21 cellular contexts compared by ENCODE assay signal in the genomic region with DNA sequence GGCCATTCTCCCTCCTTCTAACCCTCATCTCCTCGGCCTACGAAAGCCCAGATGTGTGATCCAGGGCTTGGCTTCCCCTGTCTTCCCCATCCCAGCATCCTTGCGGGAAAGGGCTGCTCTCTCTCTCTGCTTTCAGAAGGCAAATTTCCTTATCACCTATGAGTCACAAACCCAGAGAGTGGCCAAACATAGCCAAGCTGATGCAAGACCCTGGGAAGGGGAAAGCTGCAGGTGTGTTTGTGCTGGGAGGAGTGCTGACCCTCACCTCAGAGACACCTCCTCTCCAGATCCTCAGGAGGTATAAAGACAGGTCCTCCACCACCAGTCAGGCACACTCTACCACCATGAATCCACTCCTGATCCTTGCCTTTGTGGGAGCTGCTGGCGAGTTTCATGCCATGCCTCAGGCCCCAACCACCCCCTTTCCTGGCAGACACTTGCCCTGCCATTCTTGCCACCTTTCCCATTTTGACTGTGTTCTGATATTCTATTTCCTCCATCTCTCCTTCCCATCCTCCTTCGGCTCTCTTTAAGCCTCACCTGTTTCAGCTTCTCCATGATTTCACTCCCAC. TPM values are rescaled to one million over a fixed set of nuclear protein-coding genes. Genes with fewer than 3 reads are reported as not detected.
A peak's percentile ranks its signal among the peaks of the same experiment; 100 is the strongest.
DNase-seq lines count a peak whose midpoint lies in the region; ATAC-seq, FAIRE-seq and TF ChIP-seq lines count a peak whose summit lies in the region.
"Had no signal": no experiment of that assay in that cellular context is flagged by ENCODE, and none has a peak within 500 bp of the region (broad histone marks: within the 10 kb centered on the region; RNA-seq: fewer than 3 reads in every experiment).

No MANE protein-coding gene starts in this region.

- H3K9me2 ChIP-seq in hepatocyte (replicated peaks; ENCODE audit: insufficient read depth) = no peaks in the 10 kb centered on the region

- TF ChIP-seq CTCF in heart left ventricle (IDR thresholded peaks at IDR 0.05) (no peak), astrocyte (IDR thresholded peaks at IDR 0.05; ENCODE audit: insufficient read depth, low read depth, low read length) (no peak), hepatocyte (IDR thresholded peaks at IDR 0.05; ENCODE audit: poor library complexity) (no peak)

- H4K20me1 ChIP-seq in astrocyte (ENCODE audit: insufficient read depth, low read length) (no peaks in the 10 kb centered on the region), hepatocyte (ENCODE audit: insufficient read depth, poor library complexity, severe bottlenecking) (no peaks in the 10 kb centered on the region)

- no peak overlapping the region for H3K4me3 Mint-ChIP-seq in astrocyte (ENCODE audit: unreplicated experiment)
- H3K4me3 Mint-ChIP-seq: CD14-positive monocyte had no signal

- WGBS in heart left ventricle, 4 donors = 57 to 83% (median 72%) methylated on average over 5 of the region's 5 CpGs
- WGBS in hepatocyte (ENCODE audit: low lambda C conversion rate, missing lambda C conversion rate) = 57% methylated on average over 5 of the region's 5 CpGs

- no peak overlapping the region for H2AFZ ChIP-seq in astrocyte (ENCODE audit: low read depth, low read length)
- no peak overlapping the region for H2AFZ ChIP-seq in hepatocyte

- H3K27me3 ChIP-seq in heart left ventricle (no peaks in the 10 kb centered on the region), astrocyte (ENCODE audit: insufficient read depth, low read length) (peaks cover 17% of the 10 kb centered on the region), hepatocyte (no peaks in the 10 kb centered on the region)

- H3K36me3 Mint-ChIP-seq in astrocyte (ENCODE audit: low read depth, unreplicated experiment) = peaks cover 5% of the 10 kb centered on the region
- H3K36me3 Mint-ChIP-seq: CD14-positive monocyte had no signal

- no peak overlapping the region for H3K4me2 ChIP-seq in astrocyte (ENCODE audit: low read length)
- no peak overlapping the region for H3K4me2 ChIP-seq in hepatocyte

- no peaks in the 10 kb centered on the region for H3K9me3 Mint-ChIP-seq in astrocyte (ENCODE audit: unreplicated experiment)
- H3K9me3 Mint-ChIP-seq: CD14-positive monocyte had no signal

- TF ChIP-seq POLR2A in heart left ventricle (IDR thresholded peaks at IDR 0.05) = no peak

- H3K79me2 ChIP-seq in astrocyte (ENCODE audit: insufficient read depth, low read length) (no peaks in the 10 kb centered on the region), hepatocyte (no peaks in the 10 kb centered on the region)

- no peak overlapping the region for H3K9ac ChIP-seq in astrocyte (ENCODE audit: low read length)

- DNase-seq in cardiac septum (ENCODE audit: low spot score) (peak; percentile 41), heart left ventricle (no peak), astrocyte (ENCODE audit: low read depth) (peak; percentile 65), hepatocyte (ENCODE audit: low spot score) (peak; percentile 52), cerebellar cortex (ENCODE audit: low spot score) (no peak), HuH-7 (ENCODE audit: low spot score) (no peak)
- no peak for DNase-seq in stimulated activated CD4-positive, alpha-beta T cell treated with anti-CD3 and anti-CD28 coated beads, Interleukin-15, amount 100 ng/mL, for 24 hours
- DNase-seq: COR-L47, GOT3, KG1, NCI-H1105, NCI-H2029 treated with DMSO at 0.1 percent for 48 hours, NCI-H2227 treated with DMSO at 0.1 percent for 48 hours, NCI-H526, PC-3 had no signal

- H3K9me3 ChIP-seq in heart left ventricle = no peaks in the 10 kb centered on the region
- H3K9me3 ChIP-seq in astrocyte (ENCODE audit: insufficient read depth, low read depth, low read length) = no peaks in the 10 kb centered on the region
- no peaks in the 10 kb centered on the region for H3K9me3 ChIP-seq in hepatocyte (ENCODE audit: low read depth)

- H3K4me3 ChIP-seq in heart left ventricle (no peak overlapping the region), astrocyte (ENCODE audit: insufficient read depth, low read depth, low read length) (no peak overlapping the region), hepatocyte (no peak overlapping the region)

- H3K27me3 Mint-ChIP-seq in astrocyte (ENCODE audit: low read depth, unreplicated experiment) = peaks cover 42% of the 10 kb centered on the region

- H3K4me1 ChIP-seq in heart left ventricle (no peaks in the 10 kb centered on the region), astrocyte (ENCODE audit: insufficient read depth, low read length) (no peaks in the 10 kb centered on the region), hepatocyte (ENCODE audit: insufficient read depth) (no peaks in the 10 kb centered on the region)

- ATAC-seq in heart left ventricle = no peak
- no peak for ATAC-seq in GM18858 (IDR thresholded peaks at IDR 0.05; ENCODE audit: unreplicated experiment)
- ATAC-seq: PC-3 had no signal

- intact Hi-C loops in cardiac septum (cut with DNase I) = no loop called here
- intact Hi-C loops in heart left ventricle (cut with DNase I) = loop anchor here in 1 of 10 donors (5.0 to 10.0 kb wide), 2 partner anchors 65 to 1543 kb away; no protein-coding TSS in a partner anchor

- no peak overlapping the region for H3K27ac Mint-ChIP-seq in astrocyte (ENCODE audit: unreplicated experiment)
- H3K27ac Mint-ChIP-seq: CD14-positive monocyte had no signal

- H3K27ac ChIP-seq in heart left ventricle (no peak overlapping the region), astrocyte (ENCODE audit: low read depth, low read length) (no peak overlapping the region), hepatocyte (peak overlapping the region; percentile 31)

- FAIRE-seq in astrocyte (lab: Jason Lieb, UNC) = no peak
- FAIRE-seq: HTR-8/SVneo had no signal

- no peaks in the 10 kb centered on the region for H3K36me3 ChIP-seq in heart left ventricle
- no peaks in the 10 kb centered on the region for H3K36me3 ChIP-seq in astrocyte (ENCODE audit: insufficient read depth, low read length)
- H3K36me3 ChIP-seq in hepatocyte (replicated peaks; ENCODE audit: insufficient read depth, low read depth) = no peaks in the 10 kb centered on the region

- H3K4me1 Mint-ChIP-seq in astrocyte (ENCODE audit: low read depth, unreplicated experiment) = no peaks in the 10 kb centered on the region
- H3K4me1 Mint-ChIP-seq: CD14-positive monocyte had no signal

RNA-seq across cellular contexts. Expression of a gene that starts 10.6 kb away (rescaled TPM):
- total RNA-seq in cardiac septum (not detected), heart left ventricle (1 to 10 TPM in 5 of 9 donors, not detected in 4; 2.2 to 8.4 (median 6.1) TPM), astrocyte (not detected in 2 replicates), hepatocyte (94.7 and 144 TPM in 2 replicates)
- polyA plus RNA-seq in heart left ventricle (1 to 10 TPM in 1 of 2 donors, not detected in 1; 1.0 TPM), hepatocyte (241 and 273 TPM in 2 replicates)
- total RNA-seq: A673, MCF 10A, SK-MEL-5 had no signal
- polyA plus RNA-seq: CD14-positive monocyte had no signal

RNA-seq across cellular contexts. Expression of a gene that starts 10.9 kb away (rescaled TPM):
- not detected for total RNA-seq in cardiac septum
- total RNA-seq in heart left ventricle = 1 to 10 TPM in 5 of 9 donors, not detected in 4; 2.6 to 4.3 (median 3.2) TPM
- polyA plus RNA-seq in heart left ventricle = 1 to 10 TPM in 1 of 2 donors, not detected in 1; 1.3 TPM
- total RNA-seq in astrocyte = not detected in 2 replicates
- 69.8 and 71.2 TPM in 2 replicates for total RNA-seq in hepatocyte
- polyA plus RNA-seq in hepatocyte = 67.6 and 78.5 TPM in 2 replicates
- total RNA-seq: A673, MCF 10A, PC-3, SK-MEL-5 had no signal
- polyA plus RNA-seq: CD14-positive monocyte had no signal

Comparison
In these comparisons a context has a peak if more than half of its experiments do, and no peak if none do; other contexts are left out.
1. DNase-seq: peak in cardiac septum (single experiment), astrocyte (single experiment) and hepatocyte (single experiment); none in heart left ventricle (0 of 5), cerebellar cortex (single experiment), stimulated activated CD4-positive, alpha-beta T cell treated with anti-CD3 and anti-CD28 coated beads, Interleukin-15, amount 100 ng/mL, for 24 hours (single experiment) and HuH-7 (single experiment).
2. RNA of a gene that starts 10.6 kb away (total RNA-seq): 94.7 to 144 TPM in hepatocyte; 2.2 to 8.4 TPM in heart left ventricle, not detected in astrocyte and not detected in cardiac septum (single experiment); every median in the first group is over 10 times any median in the second.
3. RNA of a gene that starts 10.9 kb away (total RNA-seq): 69.8 to 71.2 TPM in hepatocyte; 2.6 to 4.3 TPM in heart left ventricle, not detected in cardiac septum (single experiment) and not detected in astrocyte; every median in the first group is over 10 times any median in the second.